Comparison of ENCODE assay signal across 18 cellular contexts in the genomic region with DNA sequence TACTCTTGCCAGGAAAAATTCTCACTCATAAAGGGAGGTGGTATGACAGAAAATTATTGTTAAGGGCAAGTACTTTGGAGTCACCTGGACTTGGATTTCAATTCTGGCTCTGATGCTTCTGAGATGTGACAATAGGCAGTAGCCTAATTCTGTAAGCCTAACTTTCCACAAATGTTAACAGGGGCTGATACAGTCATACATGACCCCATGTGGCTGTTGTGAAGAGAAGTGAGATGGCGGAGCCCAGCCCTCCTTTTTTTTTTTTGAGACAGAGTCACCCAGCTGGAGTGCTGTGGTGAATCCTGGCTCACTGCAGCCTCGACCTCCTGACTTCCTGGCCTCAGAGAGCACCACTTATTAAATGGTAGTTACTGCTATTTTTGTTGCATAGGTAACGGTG. TPM values are rescaled to one million over a fixed set of nuclear protein-coding genes. Genes with fewer than 3 reads are reported as not detected.
DNase-seq lines count a peak whose midpoint lies in the region; ATAC-seq, FAIRE-seq and TF ChIP-seq lines count a peak whose summit lies in the region.
"Had no signal": no experiment of that assay in that cellular context is flagged by ENCODE, and none has a peak within 500 bp of the region (broad histone marks: within the 10 kb centered on the region; RNA-seq: fewer than 3 reads in every experiment).

No MANE protein-coding gene starts in this region.

- POLR2A ChIA-PET in CD8-positive, alpha-beta memory T cell (lab: Charles Lee): no interaction called here

- H3K4me3 Mint-ChIP-seq in stimulated activated naive CD8-positive, alpha-beta T cell treated with anti-CD3 and anti-CD28 coated beads, Interleukin-15, amount 100 ng/mL, for 72 hours: no peak overlapping the region
- H3K4me3 Mint-ChIP-seq in CD8-positive, alpha-beta memory T cell: no peak overlapping the region
- H3K4me3 Mint-ChIP-seq in natural killer cell: no peak overlapping the region
- H3K4me3 Mint-ChIP-seq: HFFc6 had no signal

- peaks cover 0 to 19% (median 7%) of the 10 kb centered on the region in 3 donors for H3K36me3 Mint-ChIP-seq in CD8-positive, alpha-beta memory T cell
- H3K36me3 Mint-ChIP-seq in natural killer cell: peaks cover 21% of the 10 kb centered on the region

- no peaks in the 10 kb centered on the region for H3K79me2 ChIP-seq in keratinocyte (ENCODE audit: control insufficient read depth, insufficient read depth, low read length)

- H3K27ac ChIP-seq in RWPE2 (ENCODE audit: poor library complexity, severe bottlenecking): peak overlapping the region; percentile 19
- peak overlapping the region; percentile 44 for H3K27ac ChIP-seq in keratinocyte (ENCODE audit: control insufficient read depth, insufficient read depth, low read length)
- no peak overlapping the region for H3K27ac ChIP-seq in CD8-positive, alpha-beta memory T cell (ENCODE audit: low read depth, low read length)
- H3K27ac ChIP-seq: C4-2B, KMS-11, SJSA1 had no signal

- no peak for TF ChIP-seq CTCF in RWPE2 (IDR thresholded peaks at IDR 0.05; ENCODE audit: poor library complexity, severe bottlenecking)
- TF ChIP-seq CTCF in keratinocyte (optimal IDR thresholded peaks at IDR 0.05 in 1 of 3, IDR thresholded peaks at IDR 0.05 in 1 of 3, conservative IDR thresholded peaks at IDR 0.05 in 1 of 3; ENCODE audit: extremely low read depth in 1 of 3, insufficient read depth in 2 of 3, low read length in 3 of 3): no peak
- TF ChIP-seq CTCF in natural killer cell (IDR thresholded peaks at IDR 0.05): no peak

- H3K36me3 ChIP-seq in RWPE2 (ENCODE audit: low read depth) (no peaks in the 10 kb centered on the region), keratinocyte (ENCODE audit: control insufficient read depth in 2 of 2, extremely low read depth in 1 of 2, insufficient read depth in 2 of 2, low read length in 2 of 2) (no peaks in the 10 kb centered on the region)
- H3K36me3 ChIP-seq in CD8-positive, alpha-beta memory T cell (ENCODE audit: insufficient read depth, low read length): no peaks in the 10 kb centered on the region
- H3K36me3 ChIP-seq: SJSA1 had no signal

- peaks cover 10% of the 10 kb centered on the region for H3K4me1 ChIP-seq in RWPE2 (ENCODE audit: insufficient read depth, poor library complexity, severe bottlenecking)
- peaks cover 8% of the 10 kb centered on the region for H3K4me1 ChIP-seq in keratinocyte (ENCODE audit: control insufficient read depth, extremely low read depth, insufficient read depth, low read length)
- peaks cover 5% of the 10 kb centered on the region for H3K4me1 ChIP-seq in CD8-positive, alpha-beta memory T cell (ENCODE audit: insufficient read depth, low read length)
- H3K4me1 ChIP-seq: SJSA1 had no signal

- no peak for DNase-seq in stimulated activated naive CD8-positive, alpha-beta T cell treated with anti-CD3 and anti-CD28 coated beads, Interleukin-15, Interleukin-2, amounts not matched to agents 100 U/mL and 50 U/mL, for 24 hours
- no peak for DNase-seq in stimulated activated naive CD8-positive, alpha-beta T cell treated with anti-CD3 and anti-CD28 coated beads, Interleukin-15, amount 100 ng/mL, for 72 hours
- DNase-seq in RWPE2 (ENCODE audit: low spot score) (no peak), keratinocyte (ENCODE audit: low read depth, low spot score) (no peak), natural killer cell (no peak), MV-4-11 (lab: John Stamatoyannopoulos, UW) (no peak)
- DNase-seq in CD8-positive, alpha-beta memory T cell: no peak
- DNase-seq: DMS79, H7, HFFc6, NCI-H1048, NCI-H1436, NCI-H1930, NCI-H226, NCI-H524 had no signal

- no peak overlapping the region for H2AFZ ChIP-seq in keratinocyte (ENCODE audit: control insufficient read depth, low read length)

- no peaks in the 10 kb centered on the region for H3K27me3 ChIP-seq in RWPE2 (ENCODE audit: insufficient read depth, poor library complexity, severe bottlenecking)
- H3K27me3 ChIP-seq in keratinocyte (ENCODE audit: control insufficient read depth, extremely low read depth, insufficient read depth, low read length): no peaks in the 10 kb centered on the region
- H3K27me3 ChIP-seq in CD8-positive, alpha-beta memory T cell (ENCODE audit: insufficient read depth, low read length, poor library complexity, severe bottlenecking): no peaks in the 10 kb centered on the region
- H3K27me3 ChIP-seq: SJSA1 had no signal

- no peak overlapping the region for H3K27ac Mint-ChIP-seq in stimulated activated naive CD8-positive, alpha-beta T cell treated with anti-CD3 and anti-CD28 coated beads, Interleukin-15, amount 100 ng/mL, for 72 hours
- peak overlapping the region in 1 of 8 donors; percentile 21 for H3K27ac Mint-ChIP-seq in CD8-positive, alpha-beta memory T cell
- H3K27ac Mint-ChIP-seq in natural killer cell: no peak overlapping the region
- H3K27ac Mint-ChIP-seq: HFFc6 had no signal

- ATAC-seq in stimulated activated naive CD8-positive, alpha-beta T cell treated with anti-CD3 and anti-CD28 coated beads, Interleukin-15, Interleukin-2, amounts not matched to agents 100 U/mL and 50 U/mL, for 24 hours: peak; percentile 52
- ATAC-seq in stimulated activated naive CD8-positive, alpha-beta T cell treated with anti-CD3 and anti-CD28 coated beads, Interleukin-15, amount 100 ng/mL, for 72 hours: no peak
- ATAC-seq in RWPE2 (ENCODE audit: low read depth): no peak
- no peak for ATAC-seq in natural killer cell

- no peak overlapping the region for H3K4me3 ChIP-seq in RWPE2 (ENCODE audit: severe bottlenecking)
- H3K4me3 ChIP-seq in keratinocyte (ENCODE audit: control insufficient read depth in 2 of 3, extremely low read depth in 1 of 3, insufficient read depth in 2 of 3, low read depth in 1 of 3, low read length in 3 of 3): no peak overlapping the region
- H3K4me3 ChIP-seq in CD8-positive, alpha-beta memory T cell (ENCODE audit: low read length): no peak overlapping the region
- H3K4me3 ChIP-seq: SJSA1 had no signal

- CTCF ChIA-PET in CD8-positive, alpha-beta memory T cell (lab: Charles Lee): no interaction called here

- H3K9me3 ChIP-seq in RWPE2 (ENCODE audit: severe bottlenecking) (peaks cover 3% of the 10 kb centered on the region), keratinocyte (ENCODE audit: control insufficient read depth, low read depth, low read length) (no peaks in the 10 kb centered on the region)
- H3K9me3 ChIP-seq in CD8-positive, alpha-beta memory T cell (ENCODE audit: low read length): no peaks in the 10 kb centered on the region
- H3K9me3 ChIP-seq: SJSA1 had no signal

- H3K4me2 ChIP-seq in keratinocyte (ENCODE audit: control insufficient read depth, extremely low read depth, insufficient read depth, low read depth, low read length): peak overlapping the region; percentile 1
- H3K4me2 ChIP-seq: KMS-11 had no signal

- H3K4me1 Mint-ChIP-seq in stimulated activated naive CD8-positive, alpha-beta T cell treated with anti-CD3 and anti-CD28 coated beads, Interleukin-15, amount 100 ng/mL, for 72 hours: peaks cover 52% of the 10 kb centered on the region
- peaks cover 11 to 34% (median 12%) of the 10 kb centered on the region in 3 donors for H3K4me1 Mint-ChIP-seq in CD8-positive, alpha-beta memory T cell
- peaks cover 7 to 15% of the 10 kb centered on the region in 2 donors for H3K4me1 Mint-ChIP-seq in natural killer cell

- no peak overlapping the region for H3K9ac ChIP-seq in keratinocyte (ENCODE audit: control insufficient read depth, extremely low read depth, insufficient read depth, low read length)
- H3K9ac ChIP-seq: KMS-11 had no signal

- intact Hi-C loops in natural killer cell (cut with micrococcal nuclease): no loop called here

- peaks cover 13 to 21% of the 10 kb centered on the region in 2 donors for H3K9me3 Mint-ChIP-seq in stimulated activated naive CD8-positive, alpha-beta T cell treated with anti-CD3 and anti-CD28 coated beads, Interleukin-15, amount 100 ng/mL, for 72 hours
- H3K9me3 Mint-ChIP-seq in CD8-positive, alpha-beta memory T cell: peaks cover 5 to 20% (median 15%) of the 10 kb centered on the region in 5 donors
- H3K9me3 Mint-ChIP-seq in natural killer cell: peaks cover 6 to 11% of the 10 kb centered on the region in 2 donors

- H3K9me1 ChIP-seq in keratinocyte (ENCODE audit: control insufficient read depth, extremely low read depth, insufficient read depth, low read length): no peaks in the 10 kb centered on the region

- H4K20me1 ChIP-seq in keratinocyte (ENCODE audit: control insufficient read depth, extremely low read depth, insufficient read depth, low read length): no peaks in the 10 kb centered on the region

- H3K27me3 Mint-ChIP-seq in stimulated activated naive CD8-positive, alpha-beta T cell treated with anti-CD3 and anti-CD28 coated beads, Interleukin-15, amount 100 ng/mL, for 72 hours: no peaks in the 10 kb centered on the region
- peaks cover 0 to 1% of the 10 kb centered on the region in 2 donors for H3K27me3 Mint-ChIP-seq in CD8-positive, alpha-beta memory T cell
- H3K27me3 Mint-ChIP-seq in natural killer cell (ENCODE audit: low read depth in 2 of 2): peaks cover 3 to 21% of the 10 kb centered on the region in 2 donors

- dilution Hi-C loops in keratinocyte (cut with MboI; ENCODE audit: extremely low pct_ligation_motif_present, low sequenced_read_pairs): no loop called here

- FAIRE-seq in keratinocyte (lab: Jason Lieb, UNC): no peak

RNA-seq across cellular contexts. Expression of a gene that starts 54.4 kb away (rescaled TPM):
- 16.4 to 23.8 TPM (median 22.9 TPM) in 3 replicates for polyA plus RNA-seq in keratinocyte
- polyA plus RNA-seq in keratinocyte (2011; ENCODE audit: low read depth): 10.0 TPM
- 16.2 and 20.0 TPM in 2 replicates for polyA plus RNA-seq in keratinocyte (2011; cell fraction: cytosol; rRNA removed)
- 23.0 and 30.2 TPM in 2 replicates for polyA plus RNA-seq in keratinocyte (2011; cell fraction: nucleus; rRNA removed)
- polyA plus RNA-seq in keratinocyte (2012; ENCODE audit: low replicate concordance): 15.5 and 17.2 TPM in 2 replicates
- polyA minus RNA-seq in keratinocyte: 21.3 to 26.9 TPM (median 25.7 TPM) in 3 replicates
- polyA minus RNA-seq in keratinocyte (2011; cell fraction: cytosol; rRNA and poly(A)+ RNA removed): 16.5 TPM
- polyA minus RNA-seq in keratinocyte (2011; cell fraction: nucleus; rRNA and poly(A)+ RNA removed): 13.1 and 17.1 TPM in 2 replicates
- total RNA-seq in CD8-positive, alpha-beta memory T cell: 10 to 100 TPM; 44.1 to 44.3 TPM
- 79.3 TPM for polyA plus RNA-seq in CD8-positive, alpha-beta memory T cell
- 10 to 100 TPM; 50.6 to 68.5 (median 59.8) TPM for total RNA-seq in natural killer cell
